9 cellular contexts compared by ENCODE assay signal in the genomic region with DNA sequence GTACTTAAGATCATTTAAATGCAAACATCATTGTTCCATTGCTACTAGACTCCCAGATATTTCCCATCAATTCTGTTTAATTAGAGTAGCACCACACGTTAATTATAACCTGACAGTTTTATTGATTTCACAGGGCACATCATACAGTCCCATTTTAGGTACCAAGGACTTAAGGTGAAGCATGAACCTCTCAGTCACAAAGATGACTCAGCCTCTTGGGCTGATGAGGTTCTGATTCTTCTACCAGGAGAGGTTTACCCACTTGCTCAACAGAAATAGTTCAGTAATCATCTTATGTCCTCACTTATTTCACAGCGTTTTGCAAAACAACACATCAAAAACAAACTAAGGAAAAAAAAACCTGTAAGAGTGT.
DNase-seq lines count a peak whose midpoint lies in the region; ATAC-seq and TF ChIP-seq lines count a peak whose summit lies in the region.
"Had no signal": no experiment of that assay in that cellular context is flagged by ENCODE, and none has a peak within 500 bp of the region (broad histone marks: within the 10 kb centered on the region; RNA-seq: fewer than 3 reads in every experiment).

No MANE protein-coding gene starts in this region.

- H3K9me3 Mint-ChIP-seq in endothelial cell (ENCODE audit: unreplicated experiment) (no peaks in the 10 kb centered on the region), osteocyte (ENCODE audit: unreplicated experiment) (no peaks in the 10 kb centered on the region)

- H3K9me3 ChIP-seq in DOHH2 (ENCODE audit: control insufficient read depth, insufficient read depth, low read length): no peaks in the 10 kb centered on the region
- H3K9me3 ChIP-seq: neutrophil had no signal

- DNase-seq in RPMI7951 (ENCODE audit: low read depth) (peak; percentile 34), endothelial cell (ENCODE audit: low spot score) (no peak), osteocyte (ENCODE audit: extremely low spot score, unreplicated experiment) (no peak), RPMI8226 (no peak), NCI-H82 (lab: John Stamatoyannopoulos, UW) (no peak), NOMO-1 treated with dmso at 0.1 percent for 144 hours (lab: John Stamatoyannopoulos, UW; ENCODE audit: unreplicated experiment) (no peak)

- H3K36me3 Mint-ChIP-seq in endothelial cell (ENCODE audit: low read depth, unreplicated experiment) (no peaks in the 10 kb centered on the region), osteocyte (ENCODE audit: unreplicated experiment) (peaks cover 3% of the 10 kb centered on the region)

- H3K4me1 Mint-ChIP-seq in endothelial cell (ENCODE audit: unreplicated experiment): peaks cover 67% of the 10 kb centered on the region
- peaks cover 97% of the 10 kb centered on the region for H3K4me1 Mint-ChIP-seq in osteocyte (ENCODE audit: unreplicated experiment)

- H3K27me3 ChIP-seq in DOHH2 (ENCODE audit: control insufficient read depth, low read length): no peaks in the 10 kb centered on the region
- H3K27me3 ChIP-seq: neutrophil had no signal

- ATAC-seq in GM21423 (IDR thresholded peaks at IDR 0.05; ENCODE audit: unreplicated experiment): no peak

- H3K4me2 ChIP-seq in DOHH2 (ENCODE audit: low read length): peak overlapping the region; percentile 96

- peaks cover 98% of the 10 kb centered on the region for H3K4me1 ChIP-seq in DOHH2 (ENCODE audit: control insufficient read depth, low read length)

- 0 out of 2 replicates have a peak, but pooled peaks cover 1% of the 10 kb centered on the region for H3K36me3 ChIP-seq in DOHH2 (ENCODE audit: control insufficient read depth, low read length)
- H3K36me3 ChIP-seq: neutrophil had no signal

- TF ChIP-seq CTCF in DOHH2 (IDR thresholded peaks at IDR 0.05; ENCODE audit: low read depth, low read length, poor library complexity, severe bottlenecking) (no peak), endothelial cell (IDR thresholded peaks at IDR 0.05; ENCODE audit: unreplicated experiment) (no peak), osteocyte (IDR thresholded peaks at IDR 0.05) (no peak)

- H3K9me2 ChIP-seq in DOHH2 (replicated peaks; ENCODE audit: control insufficient read depth, low read length): no peaks in the 10 kb centered on the region

- H3K27me3 Mint-ChIP-seq in endothelial cell (ENCODE audit: unreplicated experiment): peaks cover 1% of the 10 kb centered on the region
- no peaks in the 10 kb centered on the region for H3K27me3 Mint-ChIP-seq in osteocyte (ENCODE audit: unreplicated experiment)

- peak overlapping the region; percentile 69 for H3K4me3 ChIP-seq in DOHH2 (ENCODE audit: low read length)

- H3K27ac ChIP-seq in DOHH2 (ENCODE audit: low read depth, low read length): no peak overlapping the region; the same call in 1 of the 2 replicates

- peaks cover 70% of the 10 kb centered on the region for H3K79me2 ChIP-seq in DOHH2 (ENCODE audit: control insufficient read depth, low read length)

- H4K20me1 ChIP-seq in DOHH2 (ENCODE audit: control insufficient read depth, insufficient read depth, low read depth, low read length): no peaks in the 10 kb centered on the region

- H3K4me3 Mint-ChIP-seq in endothelial cell (ENCODE audit: unreplicated experiment) (no peak overlapping the region), osteocyte (ENCODE audit: unreplicated experiment) (peak overlapping the region; percentile 73)

- H3F3A ChIP-seq in DOHH2 (ENCODE audit: control insufficient read depth, insufficient read depth): no peaks in the 10 kb centered on the region; the same call in none of the 2 replicates

- H3K27ac Mint-ChIP-seq in endothelial cell (ENCODE audit: unreplicated experiment): peak overlapping the region; percentile 49
- H3K27ac Mint-ChIP-seq in osteocyte (ENCODE audit: unreplicated experiment): peak overlapping the region; percentile 95
